ENCODE assay signal across 21 cellular contexts in genomic region chr1:35185200-35185599, GRCh38. TPM values are rescaled to one million over a fixed set of nuclear protein-coding genes. Genes with fewer than 3 reads are reported as not detected.
A peak's percentile ranks its signal among the peaks of the same experiment; 100 is the strongest.
DNase-seq lines count a peak whose midpoint lies in the region; ATAC-seq and TF ChIP-seq lines count a peak whose summit lies in the region.
"Had no signal": no experiment of that assay in that cellular context is flagged by ENCODE, and none has a peak within 500 bp of the region (broad histone marks: within the 10 kb centered on the region; RNA-seq: fewer than 3 reads in every experiment).

No MANE protein-coding gene starts in this region.

- H3K27ac ChIP-seq in adrenal gland, result no peak overlapping the region
- H3K27ac ChIP-seq: breast epithelium, epithelial cell of prostate, upper lobe of left lung, WERI-Rb-1 had no signal

- 61 to 73% (median 65%) methylated on average over 5 of the region's 5 CpGs for WGBS in adrenal gland, 4 donors

- TF ChIP-seq CTCF in adrenal gland (IDR thresholded peaks at IDR 0.05), result no peak

- POLR2A ChIA-PET in activated CD8-positive, alpha-beta T cell treated with anti-CD3 and anti-CD28 coated beads, Interleukin-2, amount 10 ng/mL, durations not matched to agents 7 days and 5 days (lab: Charles Lee), result no interaction called here

- H3K4me1 Mint-ChIP-seq in activated naive CD4-positive, alpha-beta T cell treated with anti-CD3 and anti-CD28 coated beads, Interleukin-2, amount 50 U/mL, for 24 hours, result peaks cover 100% of the 10 kb centered on the region
- H3K4me1 Mint-ChIP-seq in activated CD8-positive, alpha-beta T cell treated with anti-CD3 and anti-CD28 coated beads, Interleukin-2, amount 10 ng/mL, durations not matched to agents 7 days and 5 days (ENCODE audit: low read depth), result peaks cover 92% of the 10 kb centered on the region
- H3K4me1 Mint-ChIP-seq in immature natural killer cell, result peaks cover 77 to 100% of the 10 kb centered on the region in 2 donors

- peaks cover 0 to 100% of the 10 kb centered on the region in 2 donors for H3K36me3 ChIP-seq in adrenal gland (replicated peaks in 1 of 2)

- DNase-seq in activated naive CD4-positive, alpha-beta T cell treated with Interleukin-2 at 50 U/mL for 16 hours, result no peak
- DNase-seq in activated CD8-positive, alpha-beta T cell treated with anti-CD3 and anti-CD28 coated beads, Interleukin-2, amount 10 ng/mL, durations not matched to agents 7 days and 5 days, result no peak
- no peak for DNase-seq in immature natural killer cell
- no peak for DNase-seq in medulla oblongata (ENCODE audit: extremely low spot score)
- no peak for DNase-seq in adrenal gland
- no peak for DNase-seq in COR-L47 (lab: John Stamatoyannopoulos, UW)
- DNase-seq: activated naive CD4-positive, alpha-beta T cell treated with anti-CD3 and anti-CD28 coated beads, Interleukin-2, amount 10 ng/mL, durations not matched to agents 7 days and 5 days; dermis blood vessel endothelial cell; kidney glomerular epithelial cell; NCI-H2029; NCI-H524 treated with DMSO at 0.1 percent for 48 hours; right cardiac atrium; stimulated activated naive CD4-positive, alpha-beta T cell treated with Interleukin-2 at 50 U/mL for 16 hours; upper lobe of left lung; WERI-Rb-1 had no signal

- no peaks in the 10 kb centered on the region for H3K9me3 ChIP-seq in adrenal gland (replicated peaks in 1 of 3)
- H3K9me3 ChIP-seq: breast epithelium, HAP-1, upper lobe of left lung had no signal

- H3K4me3 ChIP-seq in adrenal gland, result no peak overlapping the region
- H3K4me3 ChIP-seq: breast epithelium, HAP-1, upper lobe of left lung had no signal

- H3K36me3 Mint-ChIP-seq in activated naive CD4-positive, alpha-beta T cell treated with anti-CD3 and anti-CD28 coated beads, Interleukin-2, amount 50 U/mL, for 24 hours, result peaks cover 52% of the 10 kb centered on the region
- H3K36me3 Mint-ChIP-seq in activated CD8-positive, alpha-beta T cell treated with anti-CD3 and anti-CD28 coated beads, Interleukin-2, amount 10 ng/mL, durations not matched to agents 7 days and 5 days (ENCODE audit: low read depth), result peaks cover 96% of the 10 kb centered on the region
- H3K36me3 Mint-ChIP-seq in immature natural killer cell, result peaks cover 31 to 88% (median 61%) of the 10 kb centered on the region in 3 donors

- no peak for ATAC-seq in activated CD8-positive, alpha-beta T cell treated with anti-CD3 and anti-CD28 coated beads, Interleukin-2, amount 10 ng/mL, durations not matched to agents 7 days and 5 days
- no peak for ATAC-seq in HG03159 (IDR thresholded peaks at IDR 0.05; ENCODE audit: unreplicated experiment)
- ATAC-seq: right cardiac atrium, Right ventricle myocardium inferior had no signal

- intact Hi-C loops in adrenal gland (cut with DNase I), result loop anchor here in 1 of 2 donors (10.0 kb wide), 1 partner anchor 150 kb away; the partner anchor contains the start of gene ZMYM6

- peaks cover 7 to 67% of the 10 kb centered on the region in 2 donors for H3K4me1 ChIP-seq in adrenal gland (replicated peaks in 1 of 2)

- peak overlapping the region; percentile 76 for H3K4me3 Mint-ChIP-seq in activated naive CD4-positive, alpha-beta T cell treated with anti-CD3 and anti-CD28 coated beads, Interleukin-2, amount 50 U/mL, for 24 hours
- H3K4me3 Mint-ChIP-seq in activated CD8-positive, alpha-beta T cell treated with anti-CD3 and anti-CD28 coated beads, Interleukin-2, amount 10 ng/mL, durations not matched to agents 7 days and 5 days, result peak overlapping the region; percentile 4
- H3K4me3 Mint-ChIP-seq in immature natural killer cell, result peak overlapping the region in 1 of 5 donors; percentile 22
- H3K4me3 Mint-ChIP-seq: activated naive CD4-positive, alpha-beta T cell treated with anti-CD3 and anti-CD28 coated beads, Interleukin-2, amount 10 ng/mL, durations not matched to agents 7 days and 5 days had no signal

- no peaks in the 10 kb centered on the region for H3K27me3 ChIP-seq in adrenal gland
- H3K27me3 ChIP-seq: breast epithelium, upper lobe of left lung had no signal

- peak overlapping the region; percentile 76 for H3K27ac Mint-ChIP-seq in activated naive CD4-positive, alpha-beta T cell treated with anti-CD3 and anti-CD28 coated beads, Interleukin-2, amount 50 U/mL, for 24 hours
- H3K27ac Mint-ChIP-seq in activated CD8-positive, alpha-beta T cell treated with anti-CD3 and anti-CD28 coated beads, Interleukin-2, amount 10 ng/mL, durations not matched to agents 7 days and 5 days, result no peak overlapping the region
- H3K27ac Mint-ChIP-seq in immature natural killer cell, result peak overlapping the region in 4 of 6 donors; percentile 3 to 74 (median 62)
- H3K27ac Mint-ChIP-seq: activated naive CD4-positive, alpha-beta T cell treated with anti-CD3 and anti-CD28 coated beads, Interleukin-2, amount 10 ng/mL, durations not matched to agents 7 days and 5 days had no signal

- TF ChIP-seq POLR2A in adrenal gland (IDR thresholded peaks at IDR 0.05), result no peak

- no peaks in the 10 kb centered on the region for H3K27me3 Mint-ChIP-seq in activated naive CD4-positive, alpha-beta T cell treated with anti-CD3 and anti-CD28 coated beads, Interleukin-2, amount 50 U/mL, for 24 hours
- no peaks in the 10 kb centered on the region for H3K27me3 Mint-ChIP-seq in activated CD8-positive, alpha-beta T cell treated with anti-CD3 and anti-CD28 coated beads, Interleukin-2, amount 10 ng/mL, durations not matched to agents 7 days and 5 days (ENCODE audit: low read depth)
- peaks cover 2 to 17% (median 12%) of the 10 kb centered on the region in 3 donors for H3K27me3 Mint-ChIP-seq in immature natural killer cell (ENCODE audit: low read depth in 3 of 3)
- H3K27me3 Mint-ChIP-seq: activated naive CD4-positive, alpha-beta T cell treated with anti-CD3 and anti-CD28 coated beads, Interleukin-2, amount 10 ng/mL, durations not matched to agents 7 days and 5 days had no signal

- no peaks in the 10 kb centered on the region for H3K9me3 Mint-ChIP-seq in activated naive CD4-positive, alpha-beta T cell treated with anti-CD3 and anti-CD28 coated beads, Interleukin-2, amount 50 U/mL, for 24 hours
- H3K9me3 Mint-ChIP-seq in activated CD8-positive, alpha-beta T cell treated with anti-CD3 and anti-CD28 coated beads, Interleukin-2, amount 10 ng/mL, durations not matched to agents 7 days and 5 days (ENCODE audit: insufficient read depth), result no peaks in the 10 kb centered on the region
- H3K9me3 Mint-ChIP-seq in immature natural killer cell, result no peaks in the 10 kb centered on the region
- H3K9me3 Mint-ChIP-seq: activated naive CD4-positive, alpha-beta T cell treated with anti-CD3 and anti-CD28 coated beads, Interleukin-2, amount 10 ng/mL, durations not matched to agents 7 days and 5 days had no signal

- CTCF ChIA-PET in activated CD8-positive, alpha-beta T cell treated with anti-CD3 and anti-CD28 coated beads, Interleukin-2, amount 10 ng/mL, durations not matched to agents 7 days and 5 days (lab: Charles Lee), result interaction anchor here (1.5 to 2.6 kb wide), 2 partner anchors 12 to 332 kb away, joined by 3 to 11 read pairs; no protein-coding TSS in a partner anchor

RNA-seq across cellular contexts. Expression of gene SFPQ, which starts 7.7 kb away (rescaled TPM):
- total RNA-seq in activated CD8-positive, alpha-beta T cell treated with anti-CD3 and anti-CD28 coated beads, Interleukin-2, amount 10 ng/mL, durations not matched to agents 7 days and 5 days, result 100 to 1,000 TPM; 348 to 360 TPM
- 100 to 1,000 TPM in 1 of 3 donors, 10 to 100 TPM in 2; 35.4 to 155 (median 82.1) TPM for polyA plus RNA-seq in immature natural killer cell
- 100 to 1,000 TPM in 6 of 8 donors, 10 to 100 TPM in 2; 67.6 to 198 (median 154) TPM for total RNA-seq in adrenal gland
- polyA plus RNA-seq in adrenal gland, result 100 to 1,000 TPM; 320 to 762 (median 355) TPM
